15 cellular contexts compared by ENCODE assay signal in genomic region chr15:66679657-66680108, GRCh38. TPM values are rescaled to one million over a fixed set of nuclear protein-coding genes. Genes with fewer than 3 reads are reported as not detected.
DNase-seq lines count a peak whose midpoint lies in the region; ATAC-seq lines count a peak whose summit lies in the region.
"Had no signal": no experiment of that assay in that cellular context is flagged by ENCODE, and none has a peak within 500 bp of the region (broad histone marks: within the 10 kb centered on the region; RNA-seq: fewer than 3 reads in every experiment).

No MANE protein-coding gene starts in this region.

- H4K5ac ChIP-seq in mesendoderm (ENCODE audit: low read length), result no peak overlapping the region

- CTCF ChIA-PET in CD8-positive, alpha-beta memory T cell (lab: Charles Lee), result no interaction called here

- DNase-seq in CD8-positive, alpha-beta memory T cell, result no peak
- DNase-seq in OCI-M1 (lab: John Stamatoyannopoulos, UW) (peak; percentile 94), Right ventricle myocardium inferior (ENCODE audit: missing footprints) (peak; percentile 71), mesendoderm (peak; percentile 99), HT-29 (ENCODE audit: low spot score) (no peak), AG08395 (ENCODE audit: low spot score) (no peak)
- DNase-seq: activated CD4-positive, alpha-beta T cell treated with anti-CD3 and anti-CD28 coated beads for 1 hour; activated T-cell treated with anti-CD3 and anti-CD28 coated beads, Interleukin-2, amount 50 U/mL, for 24 hours; DMS153; mucosa of descending colon; MV-4-11; tibial artery had no signal

- peaks cover 0 to 10% (median 0%) of the 10 kb centered on the region in 5 donors for H3K9me3 Mint-ChIP-seq in CD8-positive, alpha-beta memory T cell
- no peaks in the 10 kb centered on the region for H3K9me3 Mint-ChIP-seq in activated T-helper 17 cell treated with anti-CD3 and anti-CD28 coated beads, Interleukin-2, amount 50 U/mL, for 72 hours

- H3K4me2 ChIP-seq in mesendoderm (ENCODE audit: low read length), result no peak overlapping the region

- no peaks in the 10 kb centered on the region for H3K36me3 ChIP-seq in CD8-positive, alpha-beta memory T cell (ENCODE audit: insufficient read depth, low read length)
- no peaks in the 10 kb centered on the region for H3K36me3 ChIP-seq in mesendoderm (ENCODE audit: control insufficient read depth, insufficient read depth, low read length)
- H3K36me3 ChIP-seq: tibial artery had no signal

- ATAC-seq in Right ventricle myocardium inferior (peak; percentile 93), HG03378 (IDR thresholded peaks at IDR 0.05; ENCODE audit: unreplicated experiment) (no peak)
- no peak for ATAC-seq in activated T-helper 17 cell treated with anti-CD3 and anti-CD28 coated beads, Interleukin-2, amount 50 U/mL, for 72 hours (replicated peaks)
- ATAC-seq: mucosa of descending colon, sciatic nerve had no signal

- no peak overlapping the region for H2AK5ac ChIP-seq in mesendoderm (ENCODE audit: low read length)

- peaks cover 2% of the 10 kb centered on the region for H3K4me1 ChIP-seq in CD8-positive, alpha-beta memory T cell (ENCODE audit: insufficient read depth, low read length)
- H3K4me1 ChIP-seq in mesendoderm (ENCODE audit: control insufficient read depth, low read depth, low read length), result peaks cover 26% of the 10 kb centered on the region
- H3K4me1 ChIP-seq: tibial artery had no signal

- H3K9me3 ChIP-seq in CD8-positive, alpha-beta memory T cell (ENCODE audit: low read length), result no peaks in the 10 kb centered on the region
- H3K9me3 ChIP-seq: mucosa of descending colon, tibial artery had no signal

- peak overlapping the region; percentile 97 for H3K18ac ChIP-seq in mesendoderm (ENCODE audit: low read length)

- H3K36me3 Mint-ChIP-seq in CD8-positive, alpha-beta memory T cell, result peaks cover 0 to 17% (median 5%) of the 10 kb centered on the region in 3 donors
- no peaks in the 10 kb centered on the region for H3K36me3 Mint-ChIP-seq in activated T-helper 17 cell treated with anti-CD3 and anti-CD28 coated beads, Interleukin-2, amount 50 U/mL, for 72 hours (ENCODE audit: low read depth)

- intact Hi-C loops in Right ventricle myocardium inferior (cut with DNase I), result no loop called here

- no peak overlapping the region for H4K8ac ChIP-seq in mesendoderm (ENCODE audit: low read depth, low read length)

- H2BK5ac ChIP-seq in mesendoderm (ENCODE audit: low read length), result peak overlapping the region; percentile 98

- H3K56ac ChIP-seq in mesendoderm (ENCODE audit: low read length), result peak overlapping the region; percentile 88

- peaks cover 5 to 9% (median 7%) of the 10 kb centered on the region in 3 donors for H3K4me1 Mint-ChIP-seq in CD8-positive, alpha-beta memory T cell
- H3K4me1 Mint-ChIP-seq in activated T-helper 17 cell treated with anti-CD3 and anti-CD28 coated beads, Interleukin-2, amount 50 U/mL, for 72 hours, result no peaks in the 10 kb centered on the region

- peak overlapping the region; percentile 74 for H3K4ac ChIP-seq in mesendoderm (ENCODE audit: low read depth, low read length)

- H3K27ac ChIP-seq in CD8-positive, alpha-beta memory T cell (ENCODE audit: low read depth, low read length), result peak overlapping the region; percentile 57
- H3K27ac ChIP-seq in mesendoderm (ENCODE audit: low read depth, low read length), result peak overlapping the region; percentile 96
- H3K27ac ChIP-seq: tibial artery had no signal

- no peak overlapping the region for H2BK15ac ChIP-seq in mesendoderm (replicated peaks; ENCODE audit: low read depth)

- H3K9ac ChIP-seq in mesendoderm (ENCODE audit: low read length), result peak overlapping the region; percentile 43

- H3K4me3 Mint-ChIP-seq in CD8-positive, alpha-beta memory T cell, result no peak overlapping the region
- no peak overlapping the region for H3K4me3 Mint-ChIP-seq in activated T-helper 17 cell treated with anti-CD3 and anti-CD28 coated beads, Interleukin-2, amount 50 U/mL, for 72 hours
- H3K4me3 Mint-ChIP-seq: activated T-cell treated with anti-CD3 and anti-CD28 coated beads, Interleukin-2, amount 50 U/mL, for 24 hours had no signal

- no peaks in the 10 kb centered on the region for H3K79me2 ChIP-seq in mesendoderm (ENCODE audit: control insufficient read depth, insufficient read depth, low read length)

- no CpG with 5 or more reads among the region's 10 CpGs for WGBS in mesendoderm (ENCODE audit: extremely low coverage, insufficient coverage, low lambda C conversion rate)

- H3K27me3 Mint-ChIP-seq in CD8-positive, alpha-beta memory T cell, result no peaks in the 10 kb centered on the region
- no peaks in the 10 kb centered on the region for H3K27me3 Mint-ChIP-seq in activated T-helper 17 cell treated with anti-CD3 and anti-CD28 coated beads, Interleukin-2, amount 50 U/mL, for 72 hours
- H3K27me3 Mint-ChIP-seq: activated T-cell treated with anti-CD3 and anti-CD28 coated beads, Interleukin-2, amount 50 U/mL, for 24 hours had no signal

- H2BK120ac ChIP-seq in mesendoderm (ENCODE audit: low read depth, low read length), result no peak overlapping the region

- H3K79me1 ChIP-seq in mesendoderm (ENCODE audit: low read length), result no peaks in the 10 kb centered on the region

- no peak overlapping the region for H3K23ac ChIP-seq in mesendoderm (ENCODE audit: low read length)

- H3K4me3 ChIP-seq in CD8-positive, alpha-beta memory T cell (ENCODE audit: low read length), result no peak overlapping the region
- H3K4me3 ChIP-seq in mesendoderm (ENCODE audit: low read length), result no peak overlapping the region
- H3K4me3 ChIP-seq: mucosa of descending colon, tibial artery had no signal

- H3K27me3 ChIP-seq in CD8-positive, alpha-beta memory T cell (ENCODE audit: insufficient read depth, low read length, poor library complexity, severe bottlenecking), result no peaks in the 10 kb centered on the region
- no peaks in the 10 kb centered on the region for H3K27me3 ChIP-seq in mesendoderm (ENCODE audit: insufficient read depth, low read length, poor library complexity)
- H3K27me3 ChIP-seq: tibial artery had no signal

- peak overlapping the region in 1 of 8 donors; percentile 7 for H3K27ac Mint-ChIP-seq in CD8-positive, alpha-beta memory T cell
- H3K27ac Mint-ChIP-seq in activated T-helper 17 cell treated with anti-CD3 and anti-CD28 coated beads, Interleukin-2, amount 50 U/mL, for 72 hours, result no peak overlapping the region
- H3K27ac Mint-ChIP-seq: activated T-cell treated with anti-CD3 and anti-CD28 coated beads, Interleukin-2, amount 50 U/mL, for 24 hours had no signal

- POLR2A ChIA-PET in CD8-positive, alpha-beta memory T cell (lab: Charles Lee), result no interaction called here

RNA-seq across cellular contexts. Expression of gene SMAD6, which starts 22.4 kb away (rescaled TPM):
- total RNA-seq in CD8-positive, alpha-beta memory T cell, result under 1 TPM; 0.04 to 0.26 TPM
- not detected for polyA plus RNA-seq in CD8-positive, alpha-beta memory T cell
- total RNA-seq in Right ventricle myocardium inferior, result 16.2 TPM
- 7.8 TPM for polyA plus RNA-seq in mesendoderm (2013, experiment 1 of 2)
- 7.4 TPM for polyA plus RNA-seq in mesendoderm (2013, experiment 2 of 2)
- total RNA-seq in HT-29 (2014; rRNA removed; shearing (Covaris generic)), result 101 and 123 TPM in 2 replicates
- total RNA-seq in activated T-helper 17 cell treated with anti-CD3 and anti-CD28 coated beads, Interleukin-2, amount 50 U/mL, for 72 hours, result under 1 TPM in 1 of 2 donors, not detected in 1; 0.19 TPM

Comparison
In these comparisons a context has a peak if more than half of its experiments do, and no peak if none do; other contexts are left out.
1. DNase-seq: peak in OCI-M1 (single experiment), Right ventricle myocardium inferior (single experiment) and mesendoderm (single experiment); none in CD8-positive, alpha-beta memory T cell (0 of 5), HT-29 (single experiment) and AG08395 (single experiment).
2. RNA of gene SMAD6, which starts 22.4 kb away (total RNA-seq): 101 to 123 TPM in HT-29 and 16.2 TPM in Right ventricle myocardium inferior (single experiment); 0.04 to 0.26 TPM in CD8-positive, alpha-beta memory T cell and 0.19 TPM in activated T-helper 17 cell treated with anti-CD3 and anti-CD28 coated beads, Interleukin-2, amount 50 U/mL, for 72 hours; every median in the first group is over 10 times any median in the second.